ENCODE assay signal across 14 cellular contexts in the genomic region with DNA sequence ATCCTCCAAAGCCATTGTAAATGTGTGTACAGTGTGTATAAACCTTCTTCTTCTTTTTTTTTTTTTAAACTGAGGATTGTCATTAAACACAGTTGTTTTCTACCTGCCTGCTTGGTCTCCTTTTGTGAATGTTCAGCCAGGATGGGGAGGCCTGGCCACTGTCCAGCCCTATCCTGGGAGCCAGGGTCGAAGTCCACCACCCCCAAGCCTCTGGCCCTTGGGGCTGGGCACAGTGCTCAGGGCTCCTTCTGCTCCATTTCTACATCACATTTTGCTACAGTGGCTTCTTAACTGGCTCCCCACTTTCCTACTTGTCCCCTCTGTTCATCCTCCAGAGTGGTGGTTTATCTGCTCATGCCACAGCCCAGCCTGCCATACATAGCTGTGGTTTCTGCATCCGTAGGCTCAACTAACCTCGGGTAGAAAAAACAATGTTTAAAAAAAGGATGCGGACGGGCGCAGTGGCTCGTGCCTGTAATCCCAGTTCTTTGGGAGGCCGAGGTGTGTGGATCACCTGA. TPM values are rescaled to one million over a fixed set of nuclear protein-coding genes. Genes with fewer than 3 reads are reported as not detected.
DNase-seq lines count a peak whose midpoint lies in the region; ATAC-seq and TF ChIP-seq lines count a peak whose summit lies in the region.
"Had no signal": no experiment of that assay in that cellular context is flagged by ENCODE, and none has a peak within 500 bp of the region (broad histone marks: within the 10 kb centered on the region; RNA-seq: fewer than 3 reads in every experiment).

No MANE protein-coding gene starts in this region.

- H3K9me3 ChIP-seq in colonic mucosa (no peaks in the 10 kb centered on the region), psoas muscle (no peaks in the 10 kb centered on the region)
- H3K9me3 ChIP-seq: prostate gland, upper lobe of left lung had no signal

- H3K27ac ChIP-seq in colonic mucosa (no peak overlapping the region), psoas muscle (peak overlapping the region; percentile 99)
- H3K27ac ChIP-seq: HL-60, prostate gland, upper lobe of left lung had no signal

- H3K4me1 ChIP-seq in colonic mucosa (peaks cover 7% of the 10 kb centered on the region), psoas muscle (peaks cover 26% of the 10 kb centered on the region)
- H3K4me1 ChIP-seq: prostate gland had no signal

- TF ChIP-seq CTCF in colonic mucosa (IDR thresholded peaks at IDR 0.05) (no peak), psoas muscle (IDR thresholded peaks at IDR 0.05) (no peak)

- H3K4me3 ChIP-seq in colonic mucosa: no peak overlapping the region
- H3K4me3 ChIP-seq in psoas muscle: no peak overlapping the region
- H3K4me3 ChIP-seq: prostate gland, upper lobe of left lung had no signal

- DNase-seq in EH (ENCODE audit: low read depth) (peak; percentile 82), MV-4-11 (lab: John Stamatoyannopoulos, UW) (peak; percentile 76), colonic mucosa (peak; percentile 58), psoas muscle (no peak), NCI-H1694 (lab: John Stamatoyannopoulos, UW) (no peak), NK-92 (lab: John Stamatoyannopoulos, UW; ENCODE audit: unreplicated experiment) (no peak)
- DNase-seq: NCI-H1105 treated with DMSO at 0.1 percent for 48 hours, upper lobe of left lung had no signal

- no peak for ATAC-seq in psoas muscle
- no peak for ATAC-seq in GM18520 (IDR thresholded peaks at IDR 0.05; ENCODE audit: unreplicated experiment)
- ATAC-seq: SK-N-SH treated with all-trans-retinoic acid at 6 μM for 48 hours had no signal

- intact Hi-C loops in colonic mucosa (cut with DNase I): no loop called here
- intact Hi-C loops in psoas muscle (cut with DNase I): no loop called here

- 86 to 90% (median 90%) methylated on average over 8 of the region's 8 CpGs for WGBS in psoas muscle, 3 donors

- no peak overlapping the region for H3K9ac ChIP-seq in colonic mucosa (ENCODE audit: low read depth in 2 of 2, low read length in 2 of 2)

- H3K36me3 ChIP-seq in colonic mucosa (no peaks in the 10 kb centered on the region), psoas muscle (ENCODE audit: insufficient read depth in 1 of 2, low read depth in 1 of 2) (no peaks in the 10 kb centered on the region)
- H3K36me3 ChIP-seq: prostate gland, upper lobe of left lung had no signal

- H3K27me3 ChIP-seq in colonic mucosa: no peaks in the 10 kb centered on the region
- no peaks in the 10 kb centered on the region for H3K27me3 ChIP-seq in psoas muscle (ENCODE audit: insufficient read depth in 3 of 3, low read length in 2 of 3)
- H3K27me3 ChIP-seq: upper lobe of left lung had no signal

RNA-seq across cellular contexts. Expression of a gene that starts 2.5 kb away (rescaled TPM):
- total RNA-seq in colonic mucosa (10 to 100 TPM; 77.8 to 96.0 TPM), psoas muscle (10 to 100 TPM; 21.9 to 76.6 (median 48.3) TPM)
- 10 to 100 TPM; 20.7 to 47.6 (median 38.4) TPM for polyA plus RNA-seq in psoas muscle

RNA-seq across cellular contexts. Expression of a gene that starts 11.6 kb away (rescaled TPM):
- 1 to 10 TPM; 2.3 to 4.5 TPM for total RNA-seq in colonic mucosa
- 1 to 10 TPM; 1.3 to 2.9 (median 1.5) TPM for total RNA-seq in psoas muscle
- under 1 TPM; 0.35 to 0.47 (median 0.43) TPM for polyA plus RNA-seq in psoas muscle

RNA-seq across cellular contexts. Expression of a gene that starts 16.5 kb away (rescaled TPM):
- total RNA-seq in colonic mucosa: 100 to 1,000 TPM; 420 to 719 TPM
- 1,000 to 10,000 TPM in 1 of 4 donors, 100 to 1,000 TPM in 3; 659 to 1,066 (median 865) TPM for total RNA-seq in psoas muscle
- 100 to 1,000 TPM; 460 to 861 (median 645) TPM for polyA plus RNA-seq in psoas muscle

RNA-seq across cellular contexts. Expression of a gene that starts 21.5 kb away (rescaled TPM):
- total RNA-seq in colonic mucosa: not detected
- total RNA-seq in psoas muscle: under 1 TPM in 1 of 4 donors, not detected in 3; 0.34 TPM
- under 1 TPM in 1 of 3 donors, not detected in 2; 0.04 TPM for polyA plus RNA-seq in psoas muscle
- total RNA-seq: cardiac septum, kidney epithelial cell, prostate gland had no signal

RNA-seq across cellular contexts. Expression of a gene that starts 30.0 kb away (rescaled TPM):
- total RNA-seq in colonic mucosa: 1 to 10 TPM; 1.2 to 1.9 TPM
- total RNA-seq in psoas muscle: 1 to 10 TPM in 2 of 4 donors, under 1 TPM in 2; 0.79 to 3.2 (median 0.99) TPM
- under 1 TPM; 0.61 to 0.89 (median 0.82) TPM for polyA plus RNA-seq in psoas muscle
- total RNA-seq: kidney epithelial cell, prostate gland had no signal

Comparison
In these comparisons a context has a peak if more than half of its experiments do, and no peak if none do; other contexts are left out.
1. DNase-seq: peak in EH (single experiment), MV-4-11 (single experiment) and colonic mucosa (single experiment); none in psoas muscle (0 of 2), NCI-H1694 (single experiment) and NK-92 (single experiment).